In genomic region chr18:70464343-70465114, GRCh38 we compare ENCODE assay signal across 8 cellular contexts.
DNase-seq lines count a peak whose midpoint lies in the region; ATAC-seq and TF ChIP-seq lines count a peak whose summit lies in the region.

No MANE protein-coding gene starts in this region.

- peak; percentile 76 for DNase-seq in M059J (ENCODE audit: low read depth)
- DNase-seq in SK-N-MC (ENCODE audit: low read depth, low spot score), result no peak
- DNase-seq in hypothalamus (lab: John Stamatoyannopoulos, UW), result peak in 50 of 51 donors; percentile 8 to 86 (median 68)
- peak; percentile 71 to 79 for DNase-seq in psoas muscle

- H3K27me3 ChIP-seq in psoas muscle (ENCODE audit: insufficient read depth in 3 of 3, low read length in 2 of 3), result no peaks in the 10 kb centered on the region

- H3K27ac Mint-ChIP-seq in brain, result peak overlapping the region; percentile 11 to 93 (median 84)

- peak overlapping the region; percentile 72 to 89 (median 82) for H3K4me3 Mint-ChIP-seq in brain

- peaks cover 23% of the 10 kb centered on the region for H3K4me1 Mint-ChIP-seq in brain

- peaks cover 0 to 5% (median 3%) of the 10 kb centered on the region in 5 experiments for H3K9me3 Mint-ChIP-seq in brain

- 9 to 13% (median 11%) methylated on average over 18 of the region's 18 CpGs for WGBS in psoas muscle, 3 donors

- no peaks in the 10 kb centered on the region for H3K36me3 Mint-ChIP-seq in brain

- TF ChIP-seq CTCF in brain (conservative IDR thresholded peaks at IDR 0.05) (peak; percentile 26 to 34), psoas muscle (IDR thresholded peaks at IDR 0.05) (peak; percentile 28)

- peaks cover 3% of the 10 kb centered on the region for H3K27me3 Mint-ChIP-seq in brain

- ATAC-seq in psoas muscle (peak; percentile 65 to 88 (median 77)), HG02610 (IDR thresholded peaks at IDR 0.05; ENCODE audit: unreplicated experiment) (no peak), HG02884 (IDR thresholded peaks at IDR 0.05; ENCODE audit: unreplicated experiment) (no peak)

- H3K4me3 ChIP-seq in SK-N-MC (peak overlapping the region; percentile 76), psoas muscle (peak overlapping the region; percentile 59)

- H3K36me3 ChIP-seq in ES-I3 (ENCODE audit: insufficient read depth, low read length) (no peaks in the 10 kb centered on the region), SK-N-MC (ENCODE audit: insufficient read depth, low read length) (no peaks in the 10 kb centered on the region), psoas muscle (ENCODE audit: insufficient read depth in 1 of 2, low read depth in 1 of 2) (no peaks in the 10 kb centered on the region)

- H3K4me1 ChIP-seq in ES-I3 (ENCODE audit: insufficient read depth, low read length), result no peaks in the 10 kb centered on the region
- H3K4me1 ChIP-seq in psoas muscle, result no peaks in the 10 kb centered on the region

- H3K27ac ChIP-seq in SK-N-MC (no peak overlapping the region), psoas muscle (no peak overlapping the region)

- H3K9ac ChIP-seq in ES-I3 (ENCODE audit: low read depth, low read length) (peak overlapping the region; percentile 49; the same call in 1 of the 2 replicates), SK-N-MC (ENCODE audit: insufficient read length) (peak overlapping the region; percentile 37)

- intact Hi-C loops in psoas muscle (cut with DNase I), result no loop called here

- no peaks in the 10 kb centered on the region for H3K9me3 ChIP-seq in ES-I3 (ENCODE audit: control insufficient read depth, insufficient read depth, low read length)
- H3K9me3 ChIP-seq in SK-N-MC (ENCODE audit: low read depth, low read length), result no peaks in the 10 kb centered on the region
- no peaks in the 10 kb centered on the region for H3K9me3 ChIP-seq in psoas muscle

Comparison
In these comparisons a context has a peak if more than half of its experiments do, and no peak if none do; other contexts are left out.
1. ATAC-seq: peak in psoas muscle (4 of 4); none in HG02610 (single experiment) and HG02884 (single experiment).